ENCODE assay signal across 18 cellular contexts in genomic region chr19:11356676-11357550, GRCh38. TPM values are rescaled to one million over a fixed set of nuclear protein-coding genes. Genes with fewer than 3 reads are reported as not detected.
DNase-seq lines count a peak whose midpoint lies in the region; ATAC-seq and TF ChIP-seq lines count a peak whose summit lies in the region.
"Had no signal": no experiment of that assay in that cellular context is flagged by ENCODE, and none has a peak within 500 bp of the region (broad histone marks: within the 10 kb centered on the region; RNA-seq: fewer than 3 reads in every experiment).

No MANE protein-coding gene starts in this region.

- H3K27me3 ChIP-seq in CD4-positive, CD25-positive, alpha-beta regulatory T cell (ENCODE audit: control insufficient read depth, insufficient read depth, low read length) = no peaks in the 10 kb centered on the region
- peaks cover 16% of the 10 kb centered on the region for H3K27me3 ChIP-seq in H7 (ENCODE audit: control insufficient read depth, insufficient read depth, low read length)
- H3K27me3 ChIP-seq in MM.1S (replicated peaks; ENCODE audit: insufficient read depth, low read length) = peaks cover 30% of the 10 kb centered on the region
- H3K27me3 ChIP-seq: BE2C, SJCRH30, upper lobe of left lung had no signal

- no peak overlapping the region for H3K9ac ChIP-seq in MM.1S (ENCODE audit: low read length)
- H3K9ac ChIP-seq: KMS-11 had no signal

- no peaks in the 10 kb centered on the region for H3K79me2 ChIP-seq in MM.1S (ENCODE audit: low read length)

- no peak for DNase-seq in CD4-positive, CD25-positive, alpha-beta regulatory T cell
- DNase-seq in H7 (peak; percentile 61), chondrocyte (ENCODE audit: low spot score) (no peak), nephron progenitor cell (no peak), HuH-7.5 (ENCODE audit: low spot score) (no peak), SW480 (ENCODE audit: low spot score) (no peak), NCI-H2029 treated with DMSO at 0.1 percent for 48 hours (lab: John Stamatoyannopoulos, UW) (no peak), MM.1S (no peak)
- DNase-seq: activated CD4-positive, alpha-beta T cell treated with anti-CD3 and anti-CD28 coated beads for 4 hours; activated naive CD4-positive, alpha-beta T cell treated with anti-CD3 and anti-CD28 coated beads, Interleukin-2, amount 50 U/mL, for 16 hours; BE2C; DMS79; effector CD4-positive, alpha-beta T cell; mucosa of descending colon; SJCRH30; upper lobe of left lung had no signal

- no peak for TF ChIP-seq CTCF in chondrocyte (IDR thresholded peaks at IDR 0.05)
- TF ChIP-seq CTCF in nephron progenitor cell (IDR thresholded peaks at IDR 0.05) = no peak
- no peak for TF ChIP-seq CTCF in MM.1S (IDR thresholded peaks at IDR 0.05; ENCODE audit: low read length)

- H3K4me3 Mint-ChIP-seq in CD4-positive, CD25-positive, alpha-beta regulatory T cell = peak overlapping the region in 2 of 4 donors; percentile 84 to 86
- H3K4me3 Mint-ChIP-seq in chondrocyte (ENCODE audit: unreplicated experiment) = peak overlapping the region; percentile 83
- H3K4me3 Mint-ChIP-seq in nephron progenitor cell = peak overlapping the region; percentile 81

- no peaks in the 10 kb centered on the region for H3K36me3 ChIP-seq in CD4-positive, CD25-positive, alpha-beta regulatory T cell (ENCODE audit: control insufficient read depth, insufficient read depth, low read length)
- H3K36me3 ChIP-seq in H7 (replicated peaks; ENCODE audit: control insufficient read depth, insufficient read depth, low read length) (no peaks in the 10 kb centered on the region), MM.1S (replicated peaks; ENCODE audit: insufficient read depth, low read length) (no peaks in the 10 kb centered on the region)
- H3K36me3 ChIP-seq: SJCRH30 had no signal

- H3K4me1 ChIP-seq in CD4-positive, CD25-positive, alpha-beta regulatory T cell (ENCODE audit: control insufficient read depth, insufficient read depth, low read length, poor library complexity, severe bottlenecking) = peaks cover 6% of the 10 kb centered on the region
- H3K4me1 ChIP-seq in MM.1S (ENCODE audit: low read length) = no peaks in the 10 kb centered on the region
- H3K4me1 ChIP-seq: SJCRH30 had no signal

- no peak overlapping the region for H3K4me3 ChIP-seq in CD4-positive, CD25-positive, alpha-beta regulatory T cell (ENCODE audit: low read depth, low read length)
- H3K4me3 ChIP-seq in H7 (ENCODE audit: insufficient read depth, low read depth, low read length) (no peak overlapping the region), MM.1S (ENCODE audit: low read length) (no peak overlapping the region)
- H3K4me3 ChIP-seq: mucosa of descending colon, SJCRH30 had no signal

- H3K36me3 Mint-ChIP-seq in CD4-positive, CD25-positive, alpha-beta regulatory T cell = no peaks in the 10 kb centered on the region
- H3K36me3 Mint-ChIP-seq in chondrocyte (ENCODE audit: low read depth) = peaks cover 19% of the 10 kb centered on the region
- no peaks in the 10 kb centered on the region for H3K36me3 Mint-ChIP-seq in nephron progenitor cell (ENCODE audit: low read depth)

- peaks cover 0 to 20% (median 4%) of the 10 kb centered on the region in 4 donors for H3K4me1 Mint-ChIP-seq in CD4-positive, CD25-positive, alpha-beta regulatory T cell
- peaks cover 18% of the 10 kb centered on the region for H3K4me1 Mint-ChIP-seq in chondrocyte (ENCODE audit: low read depth)
- H3K4me1 Mint-ChIP-seq in nephron progenitor cell = peaks cover 43% of the 10 kb centered on the region

- no peaks in the 10 kb centered on the region for H4K20me1 ChIP-seq in MM.1S (ENCODE audit: insufficient read depth, low read length)

- no peak overlapping the region for H3K4me2 ChIP-seq in MM.1S (ENCODE audit: low read depth, low read length)

- H3K27me3 Mint-ChIP-seq in CD4-positive, CD25-positive, alpha-beta regulatory T cell = no peaks in the 10 kb centered on the region
- no peaks in the 10 kb centered on the region for H3K27me3 Mint-ChIP-seq in chondrocyte (ENCODE audit: low read depth)
- peaks cover 59% of the 10 kb centered on the region for H3K27me3 Mint-ChIP-seq in nephron progenitor cell (ENCODE audit: low read depth, poor library complexity)

- no peaks in the 10 kb centered on the region for H3K9me2 ChIP-seq in MM.1S (replicated peaks; ENCODE audit: insufficient read depth, low read length)

- no peak overlapping the region for H3K27ac ChIP-seq in CD4-positive, CD25-positive, alpha-beta regulatory T cell (ENCODE audit: insufficient read depth, low read length, poor library complexity, severe bottlenecking)
- no peak overlapping the region for H3K27ac ChIP-seq in MM.1S (ENCODE audit: low read length)
- H3K27ac ChIP-seq: HL-60, KMS-11, SJCRH30 had no signal

- H3K27ac Mint-ChIP-seq in CD4-positive, CD25-positive, alpha-beta regulatory T cell = peak overlapping the region in 2 of 3 donors; percentile 69 to 90
- H3K27ac Mint-ChIP-seq in chondrocyte (ENCODE audit: unreplicated experiment) = no peak overlapping the region
- H3K27ac Mint-ChIP-seq in nephron progenitor cell = no peak overlapping the region

- no peaks in the 10 kb centered on the region for H3K9me3 ChIP-seq in CD4-positive, CD25-positive, alpha-beta regulatory T cell (ENCODE audit: control insufficient read depth in 2 of 2, low read length in 2 of 2)
- H3K9me3 ChIP-seq in MM.1S (replicated peaks; ENCODE audit: insufficient read depth, low read length) = no peaks in the 10 kb centered on the region
- H3K9me3 ChIP-seq: BE2C, mucosa of descending colon, SJCRH30, upper lobe of left lung had no signal

- H3K9me3 Mint-ChIP-seq in CD4-positive, CD25-positive, alpha-beta regulatory T cell = no peaks in the 10 kb centered on the region
- H3K9me3 Mint-ChIP-seq in chondrocyte (ENCODE audit: low read depth) = no peaks in the 10 kb centered on the region
- H3K9me3 Mint-ChIP-seq in nephron progenitor cell = no peaks in the 10 kb centered on the region

- no peak overlapping the region for H2AFZ ChIP-seq in MM.1S (ENCODE audit: low read length)

- H3F3A ChIP-seq in MM.1S (ENCODE audit: insufficient read depth, low read length) = no peaks in the 10 kb centered on the region

- no peak for ATAC-seq in CD4-positive, CD25-positive, alpha-beta regulatory T cell (ENCODE audit: low read depth in 2 of 2)

RNA-seq across cellular contexts. Expression of gene PLPPR2, which starts 1.7 kb away (rescaled TPM):
- total RNA-seq in CD4-positive, CD25-positive, alpha-beta regulatory T cell = 10.4 TPM
- polyA plus RNA-seq in CD4-positive, CD25-positive, alpha-beta regulatory T cell = 1 to 10 TPM in 3 of 4 donors, under 1 TPM in 1; 0.86 to 2.4 (median 2.1) TPM
- total RNA-seq in H7 (2014; rRNA removed; shearing (Covaris generic)) = 5.7 and 7.0 TPM in 2 replicates
- total RNA-seq in chondrocyte = 67.6 to 74.7 TPM (median 72.3 TPM) in 3 replicates

RNA-seq across cellular contexts. Expression of gene CCDC159, which starts 10.6 kb away (rescaled TPM):
- 66.5 TPM for total RNA-seq in CD4-positive, CD25-positive, alpha-beta regulatory T cell
- polyA plus RNA-seq in CD4-positive, CD25-positive, alpha-beta regulatory T cell = 10 to 100 TPM; 18.7 to 23.1 (median 21.7) TPM
- 2.7 and 5.5 TPM in 2 replicates for total RNA-seq in H7 (2014; rRNA removed; shearing (Covaris generic))
- 19.8 to 22.4 TPM (median 20.5 TPM) in 3 replicates for total RNA-seq in chondrocyte
- total RNA-seq: SJCRH30 had no signal

RNA-seq across cellular contexts. Expression of gene TMEM205, which starts 10.8 kb away (rescaled TPM):
- 24.0 TPM for total RNA-seq in CD4-positive, CD25-positive, alpha-beta regulatory T cell
- polyA plus RNA-seq in CD4-positive, CD25-positive, alpha-beta regulatory T cell = 10 to 100 TPM; 69.0 to 88.3 (median 73.8) TPM
- total RNA-seq in H7 (2014; rRNA removed; shearing (Covaris generic)) = 102 and 128 TPM in 2 replicates
- 35.4 to 49.4 TPM (median 39.2 TPM) in 3 replicates for total RNA-seq in chondrocyte

RNA-seq across cellular contexts. Expression of gene RAB3D, which starts 17.5 kb away (rescaled TPM):
- 13.4 TPM for total RNA-seq in CD4-positive, CD25-positive, alpha-beta regulatory T cell
- polyA plus RNA-seq in CD4-positive, CD25-positive, alpha-beta regulatory T cell = 1 to 10 TPM; 5.1 to 7.6 (median 6.0) TPM
- total RNA-seq in H7 (2014; rRNA removed; shearing (Covaris generic)) = 10.1 and 11.2 TPM in 2 replicates
- 2.1 to 8.9 TPM (median 8.1 TPM) in 3 replicates for total RNA-seq in chondrocyte

RNA-seq across cellular contexts. Expression of gene SWSAP1, which starts 17.6 kb away (rescaled TPM):
- total RNA-seq in CD4-positive, CD25-positive, alpha-beta regulatory T cell = 3.0 TPM
- 1 to 10 TPM; 5.6 to 8.4 (median 7.0) TPM for polyA plus RNA-seq in CD4-positive, CD25-positive, alpha-beta regulatory T cell
- 3.0 and 3.3 TPM in 2 replicates for total RNA-seq in H7 (2014; rRNA removed; shearing (Covaris generic))
- total RNA-seq in chondrocyte = 1.1 to 1.5 TPM (median 1.4 TPM) in 3 replicates

Comparison
In these comparisons a context has a peak if more than half of its experiments do, and no peak if none do; other contexts are left out.
1. H3K27ac Mint-ChIP-seq: peak in CD4-positive, CD25-positive, alpha-beta regulatory T cell (2 of 3); none in chondrocyte (single experiment) and nephron progenitor cell (single experiment).